Comparison of ENCODE assay signal across 1 cellular context in the genomic region with DNA sequence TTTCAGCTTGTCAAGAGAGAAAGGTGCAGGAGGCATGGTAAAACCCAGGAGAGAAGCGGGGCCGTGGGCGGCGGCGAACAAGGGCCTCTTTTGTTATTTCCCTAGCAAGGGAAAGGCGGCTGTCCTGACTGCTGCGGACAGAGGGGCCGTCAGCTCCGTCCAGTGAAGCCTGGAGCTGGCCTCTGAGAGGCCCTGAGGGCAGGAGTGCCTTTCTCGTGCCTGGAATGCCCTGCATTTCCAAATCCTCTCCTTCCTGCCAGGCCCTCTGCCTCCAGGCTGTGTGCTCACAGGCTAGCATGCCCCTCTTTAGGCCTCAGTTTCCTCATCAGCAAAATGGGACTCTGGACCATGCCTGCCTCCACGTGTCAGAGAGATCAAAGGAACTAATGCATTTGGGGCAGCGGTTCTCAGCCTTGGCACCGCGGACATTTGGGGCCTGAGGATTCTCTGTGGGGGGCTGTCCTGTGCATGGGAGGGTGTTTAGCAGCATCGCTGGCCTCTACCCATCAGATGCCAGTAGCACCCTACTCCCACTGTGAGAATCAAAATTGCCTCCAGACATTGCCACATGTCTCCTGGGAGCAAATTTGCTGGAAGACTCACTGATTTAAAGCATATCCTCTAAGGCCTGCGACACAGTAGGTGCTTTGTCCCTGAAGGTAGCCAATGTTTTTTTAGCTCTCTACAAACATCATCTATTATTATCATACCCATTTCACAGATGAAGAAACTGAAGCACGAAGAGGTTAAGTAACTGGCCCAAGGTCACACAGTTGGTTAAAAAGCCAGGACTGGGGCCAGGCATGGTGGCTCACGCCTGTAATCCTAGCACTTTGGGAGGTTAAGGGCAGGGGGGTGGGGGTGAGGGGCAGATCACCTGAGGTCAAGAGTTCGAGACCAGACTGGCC.
TF ChIP-seq lines count a peak whose summit lies in the region.

No MANE protein-coding gene starts in this region.

TF ChIP-seq in K562, 482 proteins besides CTCF, POLR2A, EP300 and RAD21:
- TF ChIP-seq ESRRA (IDR thresholded peaks at IDR 0.05; ENCODE audit: borderline replicate concordance, low read depth) (peak; percentile 66), BCOR (IDR thresholded peaks at IDR 0.05) (peak; percentile 57; the same call in 1 of the 2 replicates), KDM1A (IDR thresholded peaks at IDR 0.05) (peak in 1 of 2 experiments; percentile 17; a peak in 1 of 4 replicates), GATAD2B (IDR thresholded peaks at IDR 0.05; ENCODE audit: borderline replicate concordance) (no peak)
- TF ChIP-seq, protein P1, sequence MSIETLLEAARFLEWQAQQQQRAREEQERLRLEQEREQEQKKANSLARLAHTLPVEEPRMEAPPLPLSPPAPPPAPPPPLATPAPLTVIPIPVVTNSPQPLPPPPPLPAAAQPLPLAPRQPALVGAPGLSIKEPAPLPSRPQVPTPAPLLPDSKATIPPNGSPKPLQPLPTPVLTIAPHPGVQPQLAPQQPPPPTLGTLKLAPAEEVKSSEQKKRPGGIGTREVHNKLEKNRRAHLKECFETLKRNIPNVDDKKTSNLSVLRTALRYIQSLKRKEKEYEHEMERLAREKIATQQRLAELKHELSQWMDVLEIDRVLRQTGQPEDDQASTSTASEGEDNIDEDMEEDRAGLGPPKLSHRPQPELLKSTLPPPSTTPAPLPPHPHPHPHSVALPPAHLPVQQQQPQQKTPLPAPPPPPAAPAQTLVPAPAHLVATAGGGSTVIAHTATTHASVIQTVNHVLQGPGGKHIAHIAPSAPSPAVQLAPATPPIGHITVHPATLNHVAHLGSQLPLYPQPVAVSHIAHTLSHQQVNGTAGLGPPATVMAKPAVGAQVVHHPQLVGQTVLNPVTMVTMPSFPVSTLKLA (conservative IDR thresholded peaks at IDR 0.05), result no peak
